16 cellular contexts compared by ENCODE assay signal in the genomic region with DNA sequence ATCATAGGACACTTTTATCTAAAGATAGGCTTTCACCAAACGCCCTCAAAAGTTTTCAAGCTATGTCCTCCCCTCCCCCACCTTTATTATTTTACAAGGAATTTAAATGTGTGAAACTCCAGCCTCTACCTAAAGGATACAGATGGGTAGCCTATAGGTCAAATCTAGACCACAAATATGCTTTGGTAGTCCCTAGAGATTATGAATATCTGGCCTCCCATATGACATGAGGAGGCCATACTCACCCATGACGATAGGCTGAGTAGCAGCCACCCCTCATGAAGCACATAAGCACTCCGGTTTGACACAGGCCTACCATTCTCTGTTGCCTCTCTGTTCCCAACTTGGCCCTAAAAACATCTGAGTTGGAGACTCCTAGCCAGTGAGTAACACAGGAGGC.
"Had no signal": no experiment of that assay in that cellular context is flagged by ENCODE, and none has a peak within 500 bp of the region (broad histone marks: within the 10 kb centered on the region; RNA-seq: fewer than 3 reads in every experiment).

No MANE protein-coding gene starts in this region.

- H3K36me3 ChIP-seq: gastrocnemius medialis, neural progenitor cell, tibial artery had no signal

- H3K9ac ChIP-seq: neural progenitor cell had no signal

- H2AFZ ChIP-seq: neural progenitor cell had no signal

- ATAC-seq: heart left ventricle; left lobe of liver; sciatic nerve; stimulated activated effector memory CD8-positive, alpha-beta T cell treated with anti-CD3 and anti-CD28 coated beads, Interleukin-12 subunit alpha, Interleukin-12 subunit beta, amount 100 ng/mL, for 72 hours had no signal

- DNase-seq: activated CD4-positive, alpha-beta T cell treated with anti-CD3 and anti-CD28 coated beads, Interleukin-2, amount 10 ng/mL, durations not matched to agents 7 days and 5 days; activated CD4-positive, CD25-positive, alpha-beta regulatory T cell; activated CD8-positive, alpha-beta memory T cell treated with anti-CD3 and anti-CD28 coated beads, Interleukin-2, amount 50 U/mL, for 48 hours; activated gamma-delta T cell treated with Interleukin-2 at 50 U/mL for 16 hours; amniotic stem cell; cortex of kidney; effector memory CD4-positive, alpha-beta T cell; gastrocnemius medialis; heart left ventricle; mammary epithelial cell; naive B cell had no signal

- H3K9me3 ChIP-seq: gastrocnemius medialis, heart left ventricle, tibial artery had no signal

- H3K4me3 ChIP-seq: gastrocnemius medialis, heart left ventricle, neural progenitor cell, tibial artery had no signal

- H3K27me3 ChIP-seq: gastrocnemius medialis, heart left ventricle, neural progenitor cell, tibial artery had no signal

- H3K4me2 ChIP-seq: neural progenitor cell had no signal

- H3K27ac ChIP-seq: neural progenitor cell, tibial artery had no signal
